Comparison of ENCODE assay signal across 8 cellular contexts in the genomic region with DNA sequence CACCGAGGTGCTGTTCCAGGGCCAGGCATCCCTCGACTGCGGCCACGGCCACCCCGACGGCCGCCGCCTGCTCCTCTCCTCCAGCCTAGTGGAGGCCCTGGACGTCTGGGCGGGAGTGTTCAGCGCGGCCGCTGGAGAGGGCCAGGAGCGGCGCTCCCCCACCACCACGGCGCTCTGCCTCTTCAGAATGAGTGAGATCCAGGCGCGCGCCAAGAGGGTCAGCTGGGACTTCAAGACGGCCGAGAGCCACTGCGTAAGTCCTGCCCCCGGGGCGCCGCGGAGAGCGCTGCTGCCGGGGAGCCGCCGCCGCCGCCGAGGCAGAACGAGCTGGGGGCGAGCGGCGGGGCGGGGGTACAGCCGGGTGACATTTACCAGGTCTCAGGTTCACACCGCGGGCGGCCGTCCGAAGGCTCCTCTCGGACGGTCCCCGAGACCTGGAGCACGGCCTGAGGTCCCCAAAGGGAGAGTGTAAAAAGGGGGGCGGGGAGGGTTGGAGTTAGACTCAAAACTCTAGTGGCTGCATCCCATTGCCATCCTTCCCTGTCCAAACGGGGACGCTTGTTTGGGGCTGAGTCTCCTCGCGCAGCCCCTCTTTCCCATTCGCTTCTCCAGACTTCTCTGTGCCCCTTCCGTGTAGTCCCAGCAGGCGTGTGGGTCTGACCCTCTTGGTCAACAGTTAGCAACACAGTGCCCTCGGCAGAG. TPM values are rescaled to one million over a fixed set of nuclear protein-coding genes. Genes with fewer than 3 reads are reported as not detected.
DNase-seq lines count a peak whose midpoint lies in the region; ATAC-seq and TF ChIP-seq lines count a peak whose summit lies in the region.

No MANE protein-coding gene starts in this region.

- peak overlapping the region; percentile 41 for H3K27ac Mint-ChIP-seq in activated naive CD8-positive, alpha-beta T cell

- no peaks in the 10 kb centered on the region for H3K36me3 Mint-ChIP-seq in activated naive CD8-positive, alpha-beta T cell

- H3K36me3 ChIP-seq in HUES48 (ENCODE audit: control insufficient read depth, insufficient read depth, low read length) (no peaks in the 10 kb centered on the region), iPS-15b (ENCODE audit: control insufficient read depth, insufficient read depth, low read length) (no peaks in the 10 kb centered on the region), skeletal muscle tissue (ENCODE audit: control insufficient read depth in 3 of 3, insufficient read depth in 3 of 3, low read length in 3 of 3) (no peaks in the 10 kb centered on the region)

- peaks cover 34% of the 10 kb centered on the region for H3K4me1 Mint-ChIP-seq in activated naive CD8-positive, alpha-beta T cell (ENCODE audit: low read depth)

- no peaks in the 10 kb centered on the region for H3K27me3 Mint-ChIP-seq in activated naive CD8-positive, alpha-beta T cell

- H3K27me3 ChIP-seq in HUES48 (ENCODE audit: control insufficient read depth, insufficient read depth, low read length) (peaks cover 95% of the 10 kb centered on the region), iPS-15b (ENCODE audit: control insufficient read depth, insufficient read depth, low read length) (peaks cover 87% of the 10 kb centered on the region), skeletal muscle tissue (ENCODE audit: control insufficient read depth in 3 of 3, insufficient read depth in 3 of 3, low read length in 3 of 3) (peaks cover 22 to 36% (median 25%) of the 10 kb centered on the region in 3 donors), foreskin keratinocyte (peaks cover 97% of the 10 kb centered on the region)

- TF ChIP-seq CTCF in foreskin keratinocyte (conservative IDR thresholded peaks at IDR 0.05) = no peak

- H3K27ac ChIP-seq in HUES48 (ENCODE audit: low read depth, low read length) (no peak overlapping the region), skeletal muscle tissue (ENCODE audit: low read depth, low read length) (no peak overlapping the region), foreskin keratinocyte (no peak overlapping the region)

- DNase-seq in AG20443 (ENCODE audit: low spot score) (peak; percentile 59), Kasumi-1 (lab: John Stamatoyannopoulos, UW) (no peak), foreskin keratinocyte (no peak)

- H3K9me3 ChIP-seq in HUES48 (ENCODE audit: control insufficient read depth, insufficient read depth, low read length) (no peaks in the 10 kb centered on the region), iPS-15b (ENCODE audit: control insufficient read depth, insufficient read depth, low read length) (no peaks in the 10 kb centered on the region), skeletal muscle tissue (ENCODE audit: control insufficient read depth in 3 of 3, low read length in 3 of 3) (no peaks in the 10 kb centered on the region)

- peak overlapping the region; percentile 89 for H3K4me3 Mint-ChIP-seq in activated naive CD8-positive, alpha-beta T cell

- peak overlapping the region; percentile 64 for H3K4me3 ChIP-seq in HUES48 (ENCODE audit: low read depth, low read length)
- H3K4me3 ChIP-seq in iPS-15b (ENCODE audit: low read depth, low read length) = peak overlapping the region; percentile 64
- peak overlapping the region; percentile 51 to 69 (median 69) for H3K4me3 ChIP-seq in skeletal muscle tissue (ENCODE audit: low read length in 3 of 3)

- H3K9me3 Mint-ChIP-seq in activated naive CD8-positive, alpha-beta T cell (ENCODE audit: low read depth) = no peaks in the 10 kb centered on the region

- H3K4me1 ChIP-seq in HUES48 (ENCODE audit: control insufficient read depth, insufficient read depth, low read length) (peaks cover 23% of the 10 kb centered on the region), iPS-15b (ENCODE audit: control insufficient read depth, insufficient read depth, low read length) (peaks cover 17% of the 10 kb centered on the region), skeletal muscle tissue (ENCODE audit: control insufficient read depth in 3 of 3, insufficient read depth in 3 of 3, low read length in 3 of 3) (peaks cover 3 to 23% (median 14%) of the 10 kb centered on the region in 3 donors), foreskin keratinocyte (no peaks in the 10 kb centered on the region)

- ATAC-seq in GM18907 (IDR thresholded peaks at IDR 0.05; ENCODE audit: unreplicated experiment) (peak; percentile 4), foreskin keratinocyte (no peak)

- H3K9ac ChIP-seq in HUES48 (ENCODE audit: low read depth, low read length) = no peak overlapping the region
- H3K9ac ChIP-seq in iPS-15b (ENCODE audit: low read depth, low read length) = no peak overlapping the region
- H3K9ac ChIP-seq in skeletal muscle tissue (ENCODE audit: low read depth in 1 of 3, low read length in 3 of 3) = peak overlapping the region in 1 of 3 donors; percentile 40

RNA-seq across cellular contexts. Expression of a gene that starts 1.6 kb away (rescaled TPM):
- 17.2 TPM for total RNA-seq in skeletal muscle tissue
- total RNA-seq in foreskin keratinocyte = 0.18 and 0.88 TPM in 2 replicates
- 0.03 and 0.21 TPM in 2 replicates for polyA plus RNA-seq in foreskin keratinocyte
